9 cellular contexts compared by ENCODE assay signal in genomic region chr7:111839261-111839660, GRCh38.
"Had no signal": no experiment of that assay in that cellular context is flagged by ENCODE, and none has a peak within 500 bp of the region (broad histone marks: within the 10 kb centered on the region; RNA-seq: fewer than 3 reads in every experiment).

No MANE protein-coding gene starts in this region.

- H3K4me2 ChIP-seq: GM23338 had no signal

- H3K4me3 Mint-ChIP-seq: GM23338, H9, HFFc6, IgD-negative memory B cell had no signal

- H3K27me3 Mint-ChIP-seq: IgD-negative memory B cell had no signal

- H3K4me3 ChIP-seq: GM23338 had no signal

- H2AFZ ChIP-seq: GM23338 had no signal

- H3K27ac Mint-ChIP-seq: GM23338, H9, HFFc6, IgD-negative memory B cell had no signal

- ATAC-seq: GM23338 had no signal

- H3K4me1 Mint-ChIP-seq: IgD-negative memory B cell had no signal

- FAIRE-seq: H1, H54, HTR-8/SVneo had no signal

- DNase-seq: H9, HCEC 1CT, HFFc6, KG1 had no signal
